In genomic region chr19:48325265-48325910, GRCh38 we compare ENCODE assay signal across 1 cellular context.
A peak's percentile ranks its signal among the peaks of the same experiment; 100 is the strongest.
TF ChIP-seq lines count a peak whose summit lies in the region.

EMP3 (plus strand) TSS chr19:48325552; CDS start chr19:48326845, 1,293 bp downstream.

TF ChIP-seq in K562, 482 proteins besides CTCF, POLR2A, EP300 and RAD21 (continued from another document and continues in another):
- TF ChIP-seq ZNF609 (CRISPR knock-in tag; IDR thresholded peaks at IDR 0.05; ENCODE audit: borderline replicate concordance) (no peak), RBM22 (IDR thresholded peaks at IDR 0.05; ENCODE audit: low read depth, low read length, poor library complexity, severe bottlenecking) (no peak), SAFB2 (IDR thresholded peaks at IDR 0.05; ENCODE audit: borderline replicate concordance, low read depth, low read length, severe bottlenecking) (no peak), FOXA3 (CRISPR knock-in tag; conservative IDR thresholded peaks at IDR 0.05 in 1 of 2, IDR thresholded peaks at IDR 0.05 in 1 of 2) (no peak), POLR2AphosphoS5 (IDR thresholded peaks at IDR 0.05; ENCODE audit: control insufficient read depth, insufficient read depth, low read depth, low read length) (peak; percentile 79), PHF8 (IDR thresholded peaks at IDR 0.05; ENCODE audit: borderline replicate concordance, low read length) (peak; percentile 54; the same call in 1 of the 2 replicates), POLR2B (IDR thresholded peaks at IDR 0.05; ENCODE audit: low read depth, partially characterized antibody) (peak; percentile 92), COPS2 (conservative IDR thresholded peaks at IDR 0.05) (no peak), ESRRB (CRISPR knock-in tag; IDR thresholded peaks at IDR 0.05; ENCODE audit: borderline replicate concordance) (no peak), PATZ1 (CRISPR knock-in tag; IDR thresholded peaks at IDR 0.05; ENCODE audit: borderline replicate concordance) (no peak), E2F3 (CRISPR knock-in tag; IDR thresholded peaks at IDR 0.05) (no peak), EZH2 (IDR thresholded peaks at IDR 0.05; ENCODE audit: borderline replicate concordance, low read depth, low read length) (no peak), NCOA6 (IDR thresholded peaks at IDR 0.05) (no peak), AFF4 (CRISPR knock-in tag; IDR thresholded peaks at IDR 0.05) (0 out of 2 replicates have a peak, but pooled peaks have one; percentile 53), HNRNPLL (IDR thresholded peaks at IDR 0.05; ENCODE audit: low read depth, low read length, poor library complexity, severe bottlenecking) (no peak), HBP1 (CRISPR knock-in tag; IDR thresholded peaks at IDR 0.05) (peak; percentile 94), CBFA2T2 (conservative IDR thresholded peaks at IDR 0.05) (no peak), MCM7 (IDR thresholded peaks at IDR 0.05) (no peak), KDM1A (IDR thresholded peaks at IDR 0.05) (no peak; a peak in 2 of 4 replicates), ZNF121 (CRISPR knock-in tag; conservative IDR thresholded peaks at IDR 0.05) (no peak), EWSR1 (IDR thresholded peaks at IDR 0.05; ENCODE audit: borderline replicate concordance, low read depth, partially characterized antibody) (no peak), ZNF184 (CRISPR knock-in tag; IDR thresholded peaks at IDR 0.05) (no peak), PCBP2 (IDR thresholded peaks at IDR 0.05; ENCODE audit: low read depth, low read length, poor library complexity, severe bottlenecking) (no peak), REST (CRISPR knock-in tag; IDR thresholded peaks at IDR 0.05; ENCODE audit: low read depth) (no peak), DLX4 (CRISPR knock-in tag; IDR thresholded peaks at IDR 0.05) (no peak), WHSC1 (IDR thresholded peaks at IDR 0.05; ENCODE audit: low read length) (no peak), ESRRA (IDR thresholded peaks at IDR 0.05; ENCODE audit: borderline replicate concordance, low read depth) (no peak; the same call in 1 of the 2 replicates), HMGN3 (IDR thresholded peaks at IDR 0.05; ENCODE audit: borderline replicate concordance, extremely low read depth, insufficient read length, low read depth, low read length) (peak; percentile 42), MYC (IDR thresholded peaks at IDR 0.05; ENCODE audit: low read depth, low read length) (peak; percentile 35; the same call in 1 of the 2 replicates), MYC (CRISPR knock-in tag; IDR thresholded peaks at IDR 0.05; ENCODE audit: borderline replicate concordance, low read depth) (0 out of 2 replicates have a peak, but pooled peaks have one; percentile 44), CEBPZ (IDR thresholded peaks at IDR 0.05; ENCODE audit: borderline replicate concordance, low read depth, low read length) (no peak), RBBP5 (IDR thresholded peaks at IDR 0.05; ENCODE audit: borderline replicate concordance, insufficient read depth, low read length, poor library complexity, severe bottlenecking) (no peak), IFI16 (CRISPR knock-in tag; IDR thresholded peaks at IDR 0.05) (no peak), MEF2D (tag; conservative IDR thresholded peaks at IDR 0.05; ENCODE audit: low read depth) (no peak), ZNF695 (CRISPR knock-in tag; IDR thresholded peaks at IDR 0.05) (no peak), RBM39 (optimal IDR thresholded peaks at IDR 0.05; ENCODE audit: low read depth, low read length) (no peak), USF2 (CRISPR knock-in tag; IDR thresholded peaks at IDR 0.05) (no peak), ZNF77 (CRISPR knock-in tag; IDR thresholded peaks at IDR 0.05) (no peak; the same call in 1 of the 2 replicates)
